In the genomic region with DNA sequence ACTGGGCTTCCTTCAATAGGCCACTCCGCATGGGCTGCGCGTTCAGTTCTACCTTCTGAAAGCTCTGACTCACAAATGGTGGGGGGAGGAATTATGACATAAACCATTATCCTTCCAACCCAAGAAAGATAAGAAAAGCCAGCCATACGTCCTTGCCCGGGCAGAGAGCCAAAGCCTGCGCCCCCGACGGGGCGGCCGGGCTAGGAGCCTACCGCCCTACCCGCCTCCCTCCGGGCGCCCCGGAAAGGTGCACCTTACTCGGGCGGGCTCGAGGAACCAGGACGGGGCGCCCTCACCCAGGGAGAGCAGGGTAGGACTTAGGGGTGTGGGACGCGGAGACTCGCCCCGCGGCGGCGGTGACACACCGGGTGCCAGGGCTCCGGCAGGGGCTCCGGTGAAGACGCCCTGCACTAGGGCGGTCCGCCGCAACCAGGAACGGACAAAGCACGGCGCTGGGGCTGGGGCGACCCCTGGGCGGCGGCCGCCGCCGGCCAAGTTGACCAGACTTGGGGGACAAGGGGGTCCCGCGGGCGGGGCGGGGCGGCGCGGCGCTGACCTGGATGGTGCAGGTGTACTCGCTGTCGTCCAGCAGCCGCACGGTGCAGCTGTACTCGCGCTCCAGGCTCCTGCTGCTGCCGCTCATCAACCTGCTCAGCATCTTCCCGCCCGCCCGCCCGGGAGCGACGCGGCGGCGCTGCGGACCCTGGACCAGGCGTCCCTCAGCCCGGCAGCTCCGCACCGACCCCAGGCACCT, we compare ENCODE assay signal across 8 cellular contexts. TPM values are rescaled to one million over a fixed set of nuclear protein-coding genes. Genes with fewer than 3 reads are reported as not detected.
DNase-seq lines count a peak whose midpoint lies in the region; TF ChIP-seq lines count a peak whose summit lies in the region.

No MANE protein-coding gene starts in this region.

- H3K27ac ChIP-seq in GM23248 (no peak overlapping the region), MM.1S (ENCODE audit: low read length) (no peak overlapping the region), mesodermal cell (ENCODE audit: low read depth, low read length, severe bottlenecking) (no peak overlapping the region)

- H3K4me1 ChIP-seq in GM23248 (ENCODE audit: insufficient read depth), result no peaks in the 10 kb centered on the region
- H3K4me1 ChIP-seq in MM.1S (ENCODE audit: low read length), result peaks cover 18% of the 10 kb centered on the region; the same call in 1 of the 2 replicates
- peaks cover 5% of the 10 kb centered on the region for H3K4me1 ChIP-seq in mesodermal cell (ENCODE audit: control insufficient read depth, insufficient read depth, low read length, poor library complexity, severe bottlenecking)

- H3K9me3 ChIP-seq in GM23248 (ENCODE audit: low read depth), result no peaks in the 10 kb centered on the region
- H3K9me3 ChIP-seq in MM.1S (replicated peaks; ENCODE audit: insufficient read depth, low read length), result no peaks in the 10 kb centered on the region
- H3K9me3 ChIP-seq in mesodermal cell (ENCODE audit: control insufficient read depth, low read length), result no peaks in the 10 kb centered on the region

- H2AFZ ChIP-seq in GM23248 (peak overlapping the region; percentile 88), MM.1S (ENCODE audit: low read length) (peak overlapping the region; percentile 96)

- H3F3A ChIP-seq in GM23248 (ENCODE audit: insufficient read depth) (0 out of 2 replicates have a peak, but pooled peaks cover 6% of the 10 kb centered on the region), MM.1S (ENCODE audit: insufficient read depth, low read length) (peaks cover 12% of the 10 kb centered on the region; the same call in 1 of the 2 replicates)

- H3K9ac ChIP-seq in GM23248 (peak overlapping the region; percentile 4; the same call in 1 of the 2 replicates), MM.1S (ENCODE audit: low read length) (no peak overlapping the region)

- 6 to 9% methylated on average over 48 to 55 of the region's 72 CpGs for WGBS in GM23248 (ENCODE audit: low coverage in 1 of 2, low lambda C conversion rate in 2 of 2, missing lambda C conversion rate in 2 of 2), 2 experiments
- 0% methylated on average over 40 to 46 of the region's 72 CpGs for WGBS in mesodermal cell (ENCODE audit: insufficient coverage in 2 of 2), 2 experiments

- DNase-seq in DMS 273 treated with DMSO at 0.1 percent for 48 hours (lab: John Stamatoyannopoulos, UW), result peak; percentile 14
- peak; percentile 68 for DNase-seq in GM23248
- DNase-seq in MM.1S, result peak; percentile 12
- DNase-seq in activated CD4-positive, alpha-beta T cell treated with anti-CD3 and anti-CD28 coated beads, Interleukin-2, amount 50 U/mL, for 48 hours, result peak; percentile 35 to 38
- peak; percentile 17 for DNase-seq in effector CD8-positive, alpha-beta T cell (lab: John Stamatoyannopoulos, UW)
- peak; percentile 61 for DNase-seq in stimulated activated CD8-positive, alpha-beta memory T cell treated with anti-CD3 and anti-CD28 coated beads, Interleukin-4, amount 100 ng/mL, for 48 hours
- no peak for DNase-seq in DMS114 treated with DMSO at 0.1 percent for 48 hours (lab: John Stamatoyannopoulos, UW; ENCODE audit: unreplicated experiment)

- H3K36me3 ChIP-seq in GM23248 (ENCODE audit: low read depth) (no peaks in the 10 kb centered on the region), MM.1S (replicated peaks; ENCODE audit: insufficient read depth, low read length) (no peaks in the 10 kb centered on the region), mesodermal cell (ENCODE audit: control insufficient read depth, insufficient read depth, low read length) (no peaks in the 10 kb centered on the region)

- H3K79me2 ChIP-seq in GM23248 (ENCODE audit: insufficient read depth), result no peaks in the 10 kb centered on the region
- H3K79me2 ChIP-seq in MM.1S (ENCODE audit: low read length), result no peaks in the 10 kb centered on the region

- H3K4me3 ChIP-seq in GM23248 (peak overlapping the region; percentile 75), MM.1S (ENCODE audit: low read length) (peak overlapping the region; percentile 71), mesodermal cell (ENCODE audit: extremely low read depth, insufficient read depth, low read length, poor library complexity, severe bottlenecking) (peak overlapping the region; percentile 48)

- H4K20me1 ChIP-seq in GM23248 (ENCODE audit: insufficient read depth) (no peaks in the 10 kb centered on the region), MM.1S (ENCODE audit: insufficient read depth, low read length) (peaks cover 6% of the 10 kb centered on the region; the same call in 1 of the 2 replicates)

- in situ Hi-C loops in GM23248 (cut with MboI), result no loop called here

- H3K27me3 ChIP-seq in GM23248 (replicated peaks; ENCODE audit: insufficient read depth), result no peaks in the 10 kb centered on the region
- H3K27me3 ChIP-seq in MM.1S (replicated peaks; ENCODE audit: insufficient read depth, low read length), result peaks cover 14% of the 10 kb centered on the region

- H3K9me2 ChIP-seq in GM23248 (ENCODE audit: insufficient read depth) (no peaks in the 10 kb centered on the region), MM.1S (replicated peaks; ENCODE audit: insufficient read depth, low read length) (no peaks in the 10 kb centered on the region)

- TF ChIP-seq CTCF in MM.1S (IDR thresholded peaks at IDR 0.05; ENCODE audit: low read length), result no peak

- H3K4me2 ChIP-seq in GM23248 (ENCODE audit: unreplicated experiment), result peak overlapping the region; percentile 86
- H3K4me2 ChIP-seq in MM.1S (ENCODE audit: low read depth, low read length), result peak overlapping the region; percentile 98

RNA-seq across cellular contexts. Expression of gene FRMD5, which starts 0.5 kb away (rescaled TPM):
- total RNA-seq in GM23248 (2014; rRNA removed; shearing (Covaris generic)), result 0.63 and 2.9 TPM in 2 replicates
- 0.35 and 0.65 TPM in 2 replicates for polyA plus RNA-seq in GM23248 (2016; fragmentation: Nextera tagmentation; extraction: Ambion mirVana)
- polyA plus RNA-seq in mesodermal cell (2013, experiment 1 of 2), result 1.1 TPM
- polyA plus RNA-seq in mesodermal cell (2013, experiment 2 of 2), result 2.2 TPM
